1 cellular context compared by ENCODE assay signal in genomic region chr2:167966937-167967913, GRCh38.
TF ChIP-seq lines count a peak whose summit lies in the region.

No MANE protein-coding gene starts in this region.

TF ChIP-seq in K562, 482 proteins besides CTCF, POLR2A, EP300 and RAD21:
- TF ChIP-seq MTF1 (CRISPR knock-in tag; IDR thresholded peaks at IDR 0.05; ENCODE audit: borderline replicate concordance) = no peak
- TF ChIP-seq NR2C2 (CRISPR knock-in tag; IDR thresholded peaks at IDR 0.05) = no peak
- TF ChIP-seq NR2C2 (tag; IDR thresholded peaks at IDR 0.05) = no peak
- TF ChIP-seq CBFA2T2 (conservative IDR thresholded peaks at IDR 0.05) = no peak
- TF ChIP-seq HSF4 (CRISPR knock-in tag; IDR thresholded peaks at IDR 0.05; ENCODE audit: borderline replicate concordance) = no peak
- no peak for TF ChIP-seq MTA3 (IDR thresholded peaks at IDR 0.05; ENCODE audit: borderline replicate concordance)
- TF ChIP-seq TBL1XR1 (IDR thresholded peaks at IDR 0.05; ENCODE audit: low read length in 2 of 2) = no peak
- TF ChIP-seq ETV1 (tag; conservative IDR thresholded peaks at IDR 0.05; ENCODE audit: low read depth) = no peak
- TF ChIP-seq ID3 (CRISPR knock-in tag; IDR thresholded peaks at IDR 0.05) = no peak
- TF ChIP-seq ID3 (tag; IDR thresholded peaks at IDR 0.05) = no peak
- TF ChIP-seq PRDM10 (IDR thresholded peaks at IDR 0.05; ENCODE audit: partially characterized antibody) = no peak
- no peak for TF ChIP-seq ESRRA (IDR thresholded peaks at IDR 0.05; ENCODE audit: borderline replicate concordance, low read depth)
- no peak for TF ChIP-seq NCOA1 (IDR thresholded peaks at IDR 0.05; ENCODE audit: low read depth)
- no peak for TF ChIP-seq KDM5B (IDR thresholded peaks at IDR 0.05; ENCODE audit: insufficient replicate concordance, low read depth, low read length)
- no peak for TF ChIP-seq TCF15 (CRISPR knock-in tag; IDR thresholded peaks at IDR 0.05)
- TF ChIP-seq KDM4B (IDR thresholded peaks at IDR 0.05; ENCODE audit: borderline replicate concordance in 2 of 2, low read depth in 1 of 2) = no peak
- TF ChIP-seq CGGBP1 (CRISPR knock-in tag; IDR thresholded peaks at IDR 0.05) = no peak
- no peak for TF ChIP-seq ZNF561 (CRISPR knock-in tag; conservative IDR thresholded peaks at IDR 0.05)
- TF ChIP-seq PTBP1 (IDR thresholded peaks at IDR 0.05; ENCODE audit: low read depth, low read length) = no peak
- no peak for TF ChIP-seq ZNF655 (CRISPR knock-in tag; IDR thresholded peaks at IDR 0.05)
- no peak for TF ChIP-seq ZNF280A (IDR thresholded peaks at IDR 0.05; ENCODE audit: low read depth, partially characterized antibody)
- no peak for TF ChIP-seq MBD2 (IDR thresholded peaks at IDR 0.05; ENCODE audit: borderline replicate concordance, low read depth)
